In the genomic region with DNA sequence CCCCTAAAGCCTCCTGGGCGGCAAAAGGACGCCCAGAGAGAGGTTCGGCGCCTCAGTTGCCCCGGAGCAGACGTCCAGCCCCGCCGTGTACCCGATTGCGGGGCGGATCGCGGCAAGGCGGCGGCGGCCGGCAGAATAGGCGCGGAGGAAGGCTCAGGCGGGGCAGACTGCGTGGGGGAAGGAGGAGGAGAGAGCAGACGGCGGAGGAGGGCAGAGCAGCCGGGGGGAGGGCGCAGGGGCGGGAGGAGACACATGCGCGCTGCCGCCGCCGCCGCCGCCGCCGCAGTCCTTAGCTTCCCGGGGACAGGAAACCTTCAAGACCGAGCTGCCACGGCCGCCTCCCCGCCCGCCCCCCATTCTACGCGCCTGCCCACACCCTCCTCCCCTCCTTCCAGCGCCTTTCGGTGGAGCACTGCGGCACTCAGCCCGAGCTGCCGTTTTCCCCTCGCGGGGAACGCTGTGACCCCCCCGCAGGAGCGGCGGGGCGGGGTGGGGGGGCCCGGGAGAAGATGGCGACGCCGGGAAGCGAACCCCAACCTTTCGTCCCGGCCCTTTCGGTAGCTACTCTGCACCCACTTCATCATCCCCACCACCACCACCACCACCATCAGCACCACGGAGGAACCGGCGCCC, we compare ENCODE assay signal across 8 cellular contexts.
DNase-seq lines count a peak whose midpoint lies in the region; ATAC-seq and TF ChIP-seq lines count a peak whose summit lies in the region.

A gene with protein sequence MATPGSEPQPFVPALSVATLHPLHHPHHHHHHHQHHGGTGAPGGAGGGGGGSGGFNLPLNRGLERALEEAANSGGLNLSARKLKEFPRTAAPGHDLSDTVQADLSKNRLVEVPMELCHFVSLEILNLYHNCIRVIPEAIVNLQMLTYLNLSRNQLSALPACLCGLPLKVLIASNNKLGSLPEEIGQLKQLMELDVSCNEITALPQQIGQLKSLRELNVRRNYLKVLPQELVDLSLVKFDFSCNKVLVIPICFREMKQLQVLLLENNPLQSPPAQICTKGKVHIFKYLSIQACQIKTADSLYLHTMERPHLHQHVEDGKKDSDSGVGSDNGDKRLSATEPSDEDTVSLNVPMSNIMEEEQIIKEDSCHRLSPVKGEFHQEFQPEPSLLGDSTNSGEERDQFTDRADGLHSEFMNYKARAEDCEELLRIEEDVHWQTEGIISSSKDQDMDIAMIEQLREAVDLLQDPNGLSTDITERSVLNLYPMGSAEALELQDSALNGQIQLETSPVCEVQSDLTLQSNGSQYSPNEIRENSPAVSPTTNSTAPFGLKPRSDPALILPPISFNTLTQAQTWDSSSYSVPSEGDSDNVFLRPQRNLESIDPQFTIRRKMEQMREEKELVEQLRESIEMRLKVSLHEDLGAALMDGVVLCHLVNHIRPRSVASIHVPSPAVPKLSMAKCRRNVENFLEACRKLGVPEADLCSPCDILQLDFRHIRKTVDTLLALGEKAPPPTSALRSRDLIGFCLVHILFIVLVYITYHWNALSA (plus strand): TSS at position 283 of the 633 bp plus-strand sequence. CDS start 227 bp downstream, at position 510.

- in situ Hi-C loops in T47D (cut with HindIII; ENCODE audit: low pct_unique_long_range_greater_than_20kb, low sequenced_read_pairs), result no loop called here

- DNase-seq in NCI-H2196 treated with DMSO at 0.1 percent for 48 hours (lab: John Stamatoyannopoulos, UW; ENCODE audit: unreplicated experiment) (peak; percentile 42), WERI-Rb-1 (peak; percentile 96), T47D (ENCODE audit: low read depth in 1 of 2, low spot score in 1 of 2) (peak; percentile 75 to 86), superior temporal gyrus (ENCODE audit: extremely low spot score) (no peak)

- TF ChIP-seq CTCF in WERI-Rb-1 (IDR thresholded peaks at IDR 0.05; ENCODE audit: low read depth, low read length), result no peak

- peak within 1 kb of the TSS; percentile 99 for H3K4me3 ChIP-seq in WERI-Rb-1 (ENCODE audit: low read depth, low read length)
- peak within 1 kb of the TSS; percentile 85 for H3K4me3 ChIP-seq in iPS-18c (ENCODE audit: insufficient read depth, low read depth, low read length)
- peak within 1 kb of the TSS; percentile 70 to 99 (median 94) for H3K4me3 ChIP-seq in skin epidermis

- H3K27me3 ChIP-seq in WERI-Rb-1 (ENCODE audit: insufficient read depth, low read depth, severe bottlenecking), result no peaks in the 10 kb centered on the region

- peak within 1 kb of the TSS; percentile 99 for H3K27ac ChIP-seq in WERI-Rb-1
- peak within 1 kb of the TSS; percentile 72 to 95 (median 90) for H3K27ac ChIP-seq in skin epidermis

- H3K9me3 ChIP-seq in WERI-Rb-1 (ENCODE audit: severe bottlenecking), result no peaks in the 10 kb centered on the region
- H3K9me3 ChIP-seq in iPS-18c (ENCODE audit: control insufficient read depth, insufficient read depth, low read length), result no peaks in the 10 kb centered on the region

- peaks cover 10% of the 10 kb centered on the region; the same call in 1 of the 2 replicates for H3K36me3 ChIP-seq in WERI-Rb-1

- ATAC-seq in GM18520 (IDR thresholded peaks at IDR 0.05; ENCODE audit: unreplicated experiment), result peak; percentile 28
- ATAC-seq in HG03064 (IDR thresholded peaks at IDR 0.05; ENCODE audit: low read depth, unreplicated experiment), result peak; percentile 59
